ENCODE assay signal across 11 cellular contexts in genomic region chr1:225650198-225650597, GRCh38. TPM values are rescaled to one million over a fixed set of nuclear protein-coding genes. Genes with fewer than 3 reads are reported as not detected.
A peak's percentile ranks its signal among the peaks of the same experiment; 100 is the strongest.
DNase-seq lines count a peak whose midpoint lies in the region; ATAC-seq, FAIRE-seq and TF ChIP-seq lines count a peak whose summit lies in the region.
"Had no signal": no experiment of that assay in that cellular context is flagged by ENCODE, and none has a peak within 500 bp of the region (broad histone marks: within the 10 kb centered on the region; RNA-seq: fewer than 3 reads in every experiment).

No MANE protein-coding gene starts in this region.

- DNase-seq in AG09309 (ENCODE audit: low read depth), result no peak
- DNase-seq in SJSA1 (ENCODE audit: low read depth in 1 of 2, low spot score in 2 of 2), result peak in 1 of 2 experiments; percentile 24
- no peak for DNase-seq in NCI-H1105 (lab: John Stamatoyannopoulos, UW)
- DNase-seq in putamen (ENCODE audit: low spot score), result no peak
- no peak for DNase-seq in small intestine
- DNase-seq in ACHN, result no peak
- DNase-seq: NCI-H1092 treated with DMSO at 0.1 percent for 48 hours; stimulated activated CD4-positive, alpha-beta T cell treated with anti-CD3 and anti-CD28 coated beads, Interleukin-4, amount 100 ng/mL, for 1 hour had no signal

- TF ChIP-seq CTCF in AG09309 (IDR thresholded peaks at IDR 0.05; ENCODE audit: control insufficient read depth, insufficient read depth, low read depth, low read length, missing control alignments) (no peak), gastroesophageal sphincter (IDR thresholded peaks at IDR 0.05) (no peak)

- TF ChIP-seq EP300 in gastroesophageal sphincter (IDR thresholded peaks at IDR 0.05), result no peak

- WGBS in gastroesophageal sphincter (ENCODE audit: low coverage in 1 of 2), 2 donors, result 26 to 46% methylated on average over 5 to 7 of the region's 7 CpGs
- WGBS in small intestine, 3 donors, result 72 to 83% (median 82%) methylated on average over 7 of the region's 7 CpGs

- TF ChIP-seq POLR2A in gastroesophageal sphincter (IDR thresholded peaks at IDR 0.05), result no peak

- H3K4me3 ChIP-seq in AG09309 (ENCODE audit: control insufficient read depth, low read depth, low read length) (peak overlapping the region; percentile 95), SJSA1 (peak overlapping the region; percentile 90), gastroesophageal sphincter (peak overlapping the region; percentile 76 to 92), rectal smooth muscle tissue (ENCODE audit: low read length) (peak overlapping the region; percentile 54), small intestine (ENCODE audit: low read depth in 1 of 2, low read length in 2 of 2) (no peak overlapping the region)

- H3K9me3 ChIP-seq in SJSA1 (replicated peaks), result no peaks in the 10 kb centered on the region
- no peaks in the 10 kb centered on the region for H3K9me3 ChIP-seq in gastroesophageal sphincter
- H3K9me3 ChIP-seq in small intestine (ENCODE audit: control insufficient read depth, low read depth), result no peaks in the 10 kb centered on the region

- ATAC-seq in gastroesophageal sphincter, result no peak

- H3K27ac ChIP-seq in SJSA1 (peak overlapping the region; percentile 77; the same call in 1 of the 2 replicates), gastroesophageal sphincter (peak overlapping the region; percentile 59 to 99 (median 95)), rectal smooth muscle tissue (ENCODE audit: low read depth, low read length) (peak overlapping the region; percentile 66), small intestine (ENCODE audit: low read depth in 1 of 2, low read length in 1 of 2) (no peak overlapping the region)
- H3K27ac ChIP-seq: HL-60 had no signal

- H3K4me1 ChIP-seq in SJSA1 (replicated peaks), result peaks cover 43% of the 10 kb centered on the region
- peaks cover 6 to 59% (median 9%) of the 10 kb centered on the region in 3 donors for H3K4me1 ChIP-seq in gastroesophageal sphincter
- H3K4me1 ChIP-seq in rectal smooth muscle tissue (ENCODE audit: control insufficient read depth, insufficient read depth, low read length), result peaks cover 10% of the 10 kb centered on the region
- no peaks in the 10 kb centered on the region for H3K4me1 ChIP-seq in small intestine (ENCODE audit: control insufficient read depth in 2 of 2, insufficient read depth in 1 of 2, low read depth in 1 of 2, low read length in 1 of 2)

- no peaks in the 10 kb centered on the region for H3K27me3 ChIP-seq in SJSA1 (replicated peaks)
- no peaks in the 10 kb centered on the region for H3K27me3 ChIP-seq in gastroesophageal sphincter
- H3K27me3 ChIP-seq in rectal smooth muscle tissue (ENCODE audit: control insufficient read depth, insufficient read depth, low read length), result no peaks in the 10 kb centered on the region
- H3K27me3 ChIP-seq in small intestine (ENCODE audit: control insufficient read depth in 2 of 2, insufficient read depth in 2 of 2, low read length in 2 of 2), result no peaks in the 10 kb centered on the region

- in situ Hi-C loops in ACHN (cut with HindIII; ENCODE audit: low pct_ligation_motif_present, low pct_unique_long_range_greater_than_20kb, low sequenced_read_pairs), result no loop called here

- H3K36me3 ChIP-seq in SJSA1 (peaks cover 27% of the 10 kb centered on the region), gastroesophageal sphincter (no peaks in the 10 kb centered on the region), rectal smooth muscle tissue (ENCODE audit: control insufficient read depth, insufficient read depth, low read length) (no peaks in the 10 kb centered on the region), small intestine (ENCODE audit: control insufficient read depth in 2 of 2, insufficient read depth in 2 of 2, low read length in 2 of 2) (no peaks in the 10 kb centered on the region)

- no peak overlapping the region for H3K9ac ChIP-seq in rectal smooth muscle tissue (ENCODE audit: low read length)

- FAIRE-seq in small intestine (lab: Jason Lieb, UNC), result no peak

RNA-seq across cellular contexts. Expression of gene ENAH, which starts 2.7 kb away (rescaled TPM):
- total RNA-seq in SJSA1 (2014; rRNA removed; shearing (Covaris generic)), result 158 and 216 TPM in 2 replicates
- total RNA-seq in gastroesophageal sphincter, result 100 to 1,000 TPM; 158 to 295 (median 225) TPM
- 10 to 100 TPM in 1 of 3 donors, 1 to 10 TPM in 2; 4.5 to 26.0 (median 5.4) TPM for polyA plus RNA-seq in small intestine

Comparison
In these comparisons a context has a peak if more than half of its experiments do, and no peak if none do; other contexts are left out.
1. H3K4me3 ChIP-seq: peak in AG09309 (single experiment), SJSA1 (single experiment), gastroesophageal sphincter (2 of 2) and rectal smooth muscle tissue (single experiment); none in small intestine (0 of 2).
2. H3K27ac ChIP-seq: peak in SJSA1 (single experiment), gastroesophageal sphincter (4 of 4) and rectal smooth muscle tissue (single experiment); none in small intestine (0 of 2).